In genomic region chr13:25005050-25005497, GRCh38 we compare ENCODE assay signal across 7 cellular contexts.
DNase-seq lines count a peak whose midpoint lies in the region; ATAC-seq and TF ChIP-seq lines count a peak whose summit lies in the region.
"Not testable (repeated sequence)": the region's sequence is repeated elsewhere in the genome, so short reads cannot be mapped to it uniquely, and the experiment has no call there.

No MANE protein-coding gene starts in this region.

- POLR2A ChIA-PET in MCF 10A (lab: Yijun Ruan, JAX): interaction anchor here (0.6 to 0.7 kb wide), 2 partner anchors 62 to 101 kb away, joined by 3 to 4 read pairs; no protein-coding TSS in a partner anchor

- H3K36me3 Mint-ChIP-seq in MCF 10A (ENCODE audit: insufficient read depth, unreplicated experiment); natural killer cell: not testable (repeated sequence)

- intact Hi-C loops in MCF 10A (cut with micrococcal nuclease): loop anchor here (1.0 to 5.0 kb wide), 3 partner anchors 32 to 282 kb away; partner anchors contain the start of gene MTMR6
- intact Hi-C loops in head of caudate nucleus (cut with DNase I); natural killer cell (cut with micrococcal nuclease): not testable (repeated sequence)

- H3K9me3 Mint-ChIP-seq in MCF 10A (ENCODE audit: unreplicated experiment); natural killer cell: not testable (repeated sequence)

- peak; percentile 75 for ATAC-seq in HG02885 (IDR thresholded peaks at IDR 0.05; ENCODE audit: poor library complexity, unreplicated experiment)
- ATAC-seq in SK-N-SH treated with all-trans-retinoic acid at 6 μM for 48 hours: peak; percentile 91
- peak; percentile 63 to 71 (median 68) for ATAC-seq in natural killer cell

- H3K27me3 Mint-ChIP-seq in MCF 10A (ENCODE audit: insufficient read depth, unreplicated experiment): not testable (repeated sequence)
- H3K27me3 Mint-ChIP-seq in natural killer cell (ENCODE audit: low read depth in 2 of 2): peaks cover 29 to 62% of the 10 kb centered on the region in 2 donors

- peak; percentile 37 for DNase-seq in ELR (ENCODE audit: low read depth)
- DNase-seq in NCI-H146 (lab: John Stamatoyannopoulos, UW): peak; percentile 28
- DNase-seq in MCF 10A (ENCODE audit: unreplicated experiment): peak; percentile 48
- peak in 35 of 42 donors; percentile 15 to 77 (median 58) for DNase-seq in head of caudate nucleus
- DNase-seq in natural killer cell: not testable (repeated sequence)

- peak; percentile 36 for TF ChIP-seq CTCF in MCF 10A (IDR thresholded peaks at IDR 0.05; ENCODE audit: unreplicated experiment)
- TF ChIP-seq CTCF in natural killer cell (IDR thresholded peaks at IDR 0.05): not testable (repeated sequence)

- peak overlapping the region; percentile 15 for H3K4me3 Mint-ChIP-seq in MCF 10A (ENCODE audit: unreplicated experiment)
- not testable (repeated sequence) for H3K4me3 Mint-ChIP-seq in natural killer cell

- H3K4me1 Mint-ChIP-seq in MCF 10A (ENCODE audit: insufficient read depth, unreplicated experiment): peaks cover 15% of the 10 kb centered on the region
- H3K4me1 Mint-ChIP-seq in natural killer cell: not testable (repeated sequence)

- CTCF ChIA-PET in MCF 10A (lab: Yijun Ruan, JAX): interaction anchor here (0.6 to 3.1 kb wide), 23 partner anchors 9 to 431 kb away, joined by 3 to 42 read pairs (median 4); no protein-coding TSS in a partner anchor

- H3K27ac Mint-ChIP-seq in MCF 10A (ENCODE audit: low read depth, unreplicated experiment); natural killer cell: not testable (repeated sequence)

- BruUV-seq in MCF 10A (replicated peaks; lab: Mats Ljungman, UMichigan): not testable (repeated sequence)
